21 cellular contexts compared by ENCODE assay signal in the genomic region with DNA sequence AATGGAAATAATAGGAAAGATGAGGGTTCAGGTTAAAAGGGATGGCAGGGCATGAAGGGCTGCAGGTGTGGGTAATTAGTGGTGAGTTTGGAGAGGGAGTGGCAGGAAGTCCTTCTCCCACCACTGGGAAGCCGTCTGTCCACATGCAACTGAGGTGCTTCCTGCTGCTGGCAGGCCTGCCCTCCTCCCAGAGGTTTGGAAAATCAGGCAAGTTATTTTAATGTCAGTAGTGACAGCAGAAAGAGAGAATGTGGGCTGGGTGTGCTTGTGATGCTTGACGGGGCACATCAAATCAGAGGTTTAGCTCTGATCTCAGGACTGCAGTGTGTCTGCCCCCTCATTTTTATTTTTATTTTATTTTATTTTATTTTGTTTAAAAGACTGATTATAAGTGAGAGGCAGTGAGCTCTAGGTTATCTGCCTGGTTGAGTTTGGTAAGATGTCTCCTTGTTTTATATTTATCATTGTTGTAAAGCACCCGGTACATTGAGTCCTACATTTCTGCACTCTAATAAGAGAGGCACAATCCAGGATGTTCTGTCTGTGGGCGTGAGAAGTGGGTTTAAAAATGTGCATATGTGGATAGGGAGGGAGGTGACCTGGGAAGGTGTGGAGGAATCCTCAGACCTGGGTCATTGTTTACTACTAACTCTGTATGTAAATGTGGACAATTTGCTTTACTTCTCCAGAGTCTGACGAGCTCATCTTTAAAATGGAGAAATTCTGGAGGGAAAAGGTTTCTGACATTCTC.
"Had no signal": no experiment of that assay in that cellular context is flagged by ENCODE, and none has a peak within 500 bp of the region (broad histone marks: within the 10 kb centered on the region; RNA-seq: fewer than 3 reads in every experiment).

No MANE protein-coding gene starts in this region.

- H3K27me3 ChIP-seq: ascending aorta, testis, upper lobe of left lung had no signal

- H3K36me3 ChIP-seq: ascending aorta, left ventricle myocardium inferior, upper lobe of left lung had no signal

- H3K4me1 ChIP-seq: ascending aorta, testis, upper lobe of left lung had no signal

- H3K9me3 ChIP-seq: ascending aorta, left ventricle myocardium inferior, testis, upper lobe of left lung had no signal

- ATAC-seq: sciatic nerve; stimulated activated effector memory CD8-positive, alpha-beta T cell treated with anti-CD3 and anti-CD28 coated beads, Interleukin-12 subunit alpha, Interleukin-12 subunit beta, amount 100 ng/mL, for 72 hours had no signal

- H3K27ac ChIP-seq: ascending aorta, coronary artery, left ventricle myocardium inferior, testis, upper lobe of left lung had no signal

- H3K4me3 ChIP-seq: ascending aorta, coronary artery, left ventricle myocardium inferior, smooth muscle cell, testis, upper lobe of left lung had no signal

- DNase-seq: activated CD4-positive, alpha-beta T cell treated with anti-CD3 and anti-CD28 coated beads, Interleukin-2, amount 10 ng/mL, durations not matched to agents 24 days and 14 days; activated CD8-positive, alpha-beta memory T cell treated with anti-CD3 and anti-CD28 coated beads, Interleukin-2, amount 50 U/mL, for 48 hours; activated effector memory CD4-positive, alpha-beta T cell treated with Interleukin-2 at 50 U/mL for 16 hours; activated naive CD4-positive, alpha-beta T cell treated with anti-CD3 and anti-CD28 coated beads, Interleukin-2, amount 50 U/mL, for 16 hours; activated T-cell treated with anti-CD3 and anti-CD28 coated beads, Interleukin-2, amount 50 U/mL, for 48 hours; erythroblast; foreskin melanocyte; glutamatergic neuron; hypothalamus; left ventricle myocardium inferior; mammary epithelial cell; naive B cell; stimulated activated CD4-positive, alpha-beta T cell treated with anti-CD3 and anti-CD28 coated beads, Interleukin-4, amount 100 ng/mL, for 24 hours; T-helper 9 cell; testis; upper lobe of left lung had no signal

- H3K4me2 ChIP-seq: smooth muscle cell had no signal
